In the genomic region with DNA sequence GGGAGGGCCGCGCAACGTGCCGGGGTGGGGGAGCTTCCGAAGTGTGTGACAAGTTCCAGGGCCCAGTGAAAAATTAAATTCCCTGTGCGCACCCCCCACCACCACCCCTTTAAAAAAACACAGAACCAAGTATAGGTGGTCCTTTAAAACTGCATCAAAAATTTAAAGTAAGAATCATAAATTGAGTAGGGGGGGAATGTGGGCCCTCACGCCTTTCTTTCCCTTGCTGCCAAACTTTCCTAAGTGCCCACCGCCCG, we compare ENCODE assay signal across 9 cellular contexts. TPM values are rescaled to one million over a fixed set of nuclear protein-coding genes. Genes with fewer than 3 reads are reported as not detected.
A peak's percentile ranks its signal among the peaks of the same experiment; 100 is the strongest.
DNase-seq lines count a peak whose midpoint lies in the region; ATAC-seq and TF ChIP-seq lines count a peak whose summit lies in the region.
"Had no signal": no experiment of that assay in that cellular context is flagged by ENCODE, and none has a peak within 500 bp of the region (broad histone marks: within the 10 kb centered on the region; RNA-seq: fewer than 3 reads in every experiment).

No MANE protein-coding gene starts in this region.

- in situ Hi-C loops in GM13976 (cut with MboI; ENCODE audit: low sequenced_read_pairs, unreplicated experiment) = loop anchor here (25.0 kb wide), 2 partner anchors 1239 to 1789 kb away; no protein-coding TSS in a partner anchor

- no peaks in the 10 kb centered on the region for H3K36me3 ChIP-seq in BJ (ENCODE audit: control insufficient read depth, insufficient read depth, low read length)

- H3K4me3 ChIP-seq in BJ (ENCODE audit: low read depth, low read length) = peak overlapping the region; percentile 85
- H3K4me3 ChIP-seq in choroid plexus epithelial cell (ENCODE audit: low read depth, low read length) = peak overlapping the region; percentile 85
- H3K4me3 ChIP-seq: PC-9 had no signal

- no peaks in the 10 kb centered on the region for H3K27me3 Mint-ChIP-seq in IgD-negative memory B cell
- peaks cover 38 to 58% of the 10 kb centered on the region in 2 donors for H3K27me3 Mint-ChIP-seq in natural killer cell treated with Interleukin-12 subunit alpha and Interleukin-12 subunit beta and Interleukin-15 and Interleukin-18, amount 100 ng/mL, for 72 hours

- peaks cover 8% of the 10 kb centered on the region for H3K36me3 Mint-ChIP-seq in IgD-negative memory B cell
- no peaks in the 10 kb centered on the region for H3K36me3 Mint-ChIP-seq in natural killer cell treated with Interleukin-12 subunit alpha and Interleukin-12 subunit beta and Interleukin-15 and Interleukin-18, amount 100 ng/mL, for 72 hours

- H3K27me3 ChIP-seq in BJ (ENCODE audit: control insufficient read depth, insufficient read depth, low read length) = peaks cover 2% of the 10 kb centered on the region; the same call in 1 of the 2 replicates

- peak overlapping the region; percentile 84 to 94 (median 92) for H3K27ac Mint-ChIP-seq in IgD-negative memory B cell
- no peak overlapping the region for H3K27ac Mint-ChIP-seq in natural killer cell treated with Interleukin-12 subunit alpha and Interleukin-12 subunit beta and Interleukin-15 and Interleukin-18, amount 100 ng/mL, for 72 hours

- H3K4me3 Mint-ChIP-seq in IgD-negative memory B cell = peak overlapping the region; percentile 85 to 99 (median 97)
- peak overlapping the region; percentile 39 for H3K4me3 Mint-ChIP-seq in natural killer cell treated with Interleukin-12 subunit alpha and Interleukin-12 subunit beta and Interleukin-15 and Interleukin-18, amount 100 ng/mL, for 72 hours

- H3K4me1 Mint-ChIP-seq in IgD-negative memory B cell = peaks cover 16 to 31% (median 28%) of the 10 kb centered on the region in 3 donors
- H3K4me1 Mint-ChIP-seq in natural killer cell treated with Interleukin-12 subunit alpha and Interleukin-12 subunit beta and Interleukin-15 and Interleukin-18, amount 100 ng/mL, for 72 hours (ENCODE audit: low read depth in 2 of 2) = peaks cover 23 to 26% of the 10 kb centered on the region in 2 donors

- CTCF ChIA-PET in BJ (lab: Yijun Ruan, JAX) = interaction anchor here (0.6 to 2.8 kb wide), 6 partner anchors 10 to 46 kb away, joined by 3 to 19 read pairs (median 11); no protein-coding TSS in a partner anchor

- POLR2A ChIA-PET in BJ (lab: Charles Lee) = no interaction called here

- no peak for DNase-seq in BJ (ENCODE audit: low read depth)
- no peak for DNase-seq in choroid plexus epithelial cell (ENCODE audit: low read depth)
- no peak for DNase-seq in natural killer cell treated with Interleukin-12 subunit alpha and Interleukin-12 subunit beta and Interleukin-15 and Interleukin-18, amount 100 ng/mL, for 72 hours (ENCODE audit: low spot score)
- no peak for DNase-seq in GM13976 (ENCODE audit: low spot score)
- no peak for DNase-seq in NCI-H446 treated with DMSO at 0.1 percent for 48 hours (lab: John Stamatoyannopoulos, UW)
- DNase-seq: PC-9 had no signal

- TF ChIP-seq CTCF in BJ (IDR thresholded peaks at IDR 0.05; ENCODE audit: insufficient read depth, low read depth, low read length) (no peak), choroid plexus epithelial cell (conservative IDR thresholded peaks at IDR 0.05; ENCODE audit: low read depth, low read length) (no peak), GM13976 (IDR thresholded peaks at IDR 0.05; ENCODE audit: borderline replicate concordance, control extremely low read depth, extremely low read depth, insufficient read depth, missing control alignments) (no peak)

- H3K9me3 Mint-ChIP-seq in IgD-negative memory B cell = no peaks in the 10 kb centered on the region
- no peaks in the 10 kb centered on the region for H3K9me3 Mint-ChIP-seq in natural killer cell treated with Interleukin-12 subunit alpha and Interleukin-12 subunit beta and Interleukin-15 and Interleukin-18, amount 100 ng/mL, for 72 hours

- ATAC-seq in natural killer cell treated with Interleukin-12 subunit alpha and Interleukin-12 subunit beta and Interleukin-15 and Interleukin-18, amount 100 ng/mL, for 72 hours = no peak
- ATAC-seq in HG02588 (IDR thresholded peaks at IDR 0.05; ENCODE audit: unreplicated experiment) (no peak), HG02759 (IDR thresholded peaks at IDR 0.05; ENCODE audit: unreplicated experiment) (no peak)

RNA-seq across cellular contexts. Expression of a gene that starts 2.5 kb away (rescaled TPM):
- 0.60 and 1.4 TPM in 2 replicates for polyA plus RNA-seq in BJ (2011; rRNA removed)
- 3.1 and 4.2 TPM in 2 replicates for polyA minus RNA-seq in BJ (2011; rRNA and poly(A)+ RNA removed)
- polyA plus RNA-seq in IgD-negative memory B cell = 189 TPM
- total RNA-seq in natural killer cell treated with Interleukin-12 subunit alpha and Interleukin-12 subunit beta and Interleukin-15 and Interleukin-18, amount 100 ng/mL, for 72 hours = under 1 TPM in 1 of 2 donors, not detected in 1; 0.81 TPM
- total RNA-seq: PC-9 had no signal

Comparison
In these comparisons a context has a peak if more than half of its experiments do, and no peak if none do; other contexts are left out.
1. H3K27ac Mint-ChIP-seq: peak in IgD-negative memory B cell (3 of 3); none in natural killer cell treated with Interleukin-12 subunit alpha and Interleukin-12 subunit beta and Interleukin-15 and Interleukin-18, amount 100 ng/mL, for 72 hours (0 of 2).
2. RNA of a gene that starts 2.5 kb away (polyA plus RNA-seq): 189 TPM in IgD-negative memory B cell (single experiment); 0.60 to 1.4 TPM in BJ; every median in the first group is over 10 times any median in the second.